14 cellular contexts compared by ENCODE assay signal in the genomic region with DNA sequence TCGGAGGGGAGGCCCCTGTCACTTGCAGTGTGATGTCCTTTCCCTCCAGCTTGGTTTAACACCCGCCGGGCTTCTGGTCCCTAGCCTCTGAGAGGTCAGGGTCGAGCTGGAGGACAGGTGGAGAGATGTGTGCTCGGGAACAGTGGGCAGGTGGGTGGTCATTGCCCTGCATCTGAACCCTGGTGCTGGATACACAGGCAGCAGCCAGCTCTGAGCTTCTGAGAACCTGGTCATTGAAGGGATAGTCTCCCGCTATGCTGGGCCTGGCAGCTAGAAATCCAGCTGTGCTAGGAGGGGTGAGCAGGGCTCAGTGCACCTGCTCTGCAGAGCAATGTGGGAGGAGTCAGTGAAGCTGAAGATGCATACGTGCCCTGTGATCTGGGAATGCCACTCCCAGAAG. TPM values are rescaled to one million over a fixed set of nuclear protein-coding genes. Genes with fewer than 3 reads are reported as not detected.
DNase-seq lines count a peak whose midpoint lies in the region; ATAC-seq and TF ChIP-seq lines count a peak whose summit lies in the region.
"Had no signal": no experiment of that assay in that cellular context is flagged by ENCODE, and none has a peak within 500 bp of the region (broad histone marks: within the 10 kb centered on the region; RNA-seq: fewer than 3 reads in every experiment).

No MANE protein-coding gene starts in this region.

- POLR2A ChIA-PET in PC-9 (lab: Charles Lee; ENCODE audit: unreplicated experiment), result no interaction called here

- H3F3A ChIP-seq in PC-9 (ENCODE audit: insufficient read depth, low read depth), result peaks cover 26% of the 10 kb centered on the region

- no peaks in the 10 kb centered on the region for H3K9me2 ChIP-seq in PC-9 (ENCODE audit: insufficient read depth)

- no peak overlapping the region for H3K4me2 ChIP-seq in PC-9

- H3K27me3 ChIP-seq in right cardiac atrium (ENCODE audit: control insufficient read depth, insufficient read depth), result no peaks in the 10 kb centered on the region
- H3K27me3 ChIP-seq in PC-9 (ENCODE audit: insufficient read depth, low read depth), result no peaks in the 10 kb centered on the region
- H3K27me3 ChIP-seq: BLaER1 had no signal

- no peak overlapping the region for H3K4me3 ChIP-seq in right cardiac atrium (ENCODE audit: low read length)
- H3K4me3 ChIP-seq in PC-9, result no peak overlapping the region
- H3K4me3 ChIP-seq: BLaER1 had no signal

- H3K9me3 ChIP-seq in right cardiac atrium (ENCODE audit: control insufficient read depth, low read length) (no peaks in the 10 kb centered on the region), PC-9 (ENCODE audit: insufficient read depth, low read depth) (no peaks in the 10 kb centered on the region)

- H3K36me3 ChIP-seq in PC-9 (ENCODE audit: low read depth), result no peaks in the 10 kb centered on the region

- ATAC-seq in right cardiac atrium (no peak), left ventricle myocardium superior (no peak)

- H2AFZ ChIP-seq in PC-9, result no peak overlapping the region

- H3K4me1 ChIP-seq in right cardiac atrium (ENCODE audit: control insufficient read depth, insufficient read depth, low read length), result peaks cover 5% of the 10 kb centered on the region
- H3K4me1 ChIP-seq in PC-9 (replicated peaks; ENCODE audit: insufficient read depth), result peaks cover 29% of the 10 kb centered on the region

- no peaks in the 10 kb centered on the region for H3K79me2 ChIP-seq in PC-9 (ENCODE audit: low read depth)

- DNase-seq in NCI-H1417 (lab: John Stamatoyannopoulos, UW) (peak in 2 of 3 experiments; percentile 6 to 10), NCI-H1417 treated with DMSO at 0.1 percent for 48 hours (lab: John Stamatoyannopoulos, UW) (no peak), right cardiac atrium (no peak), left ventricle myocardium superior (no peak), PC-9 (no peak), DMS153 (lab: John Stamatoyannopoulos, UW) (no peak)
- DNase-seq: CD8-positive, alpha-beta memory T cell; GOT3; HCEC 1CT; HFFc6 had no signal

- CTCF ChIA-PET in PC-9 (lab: Charles Lee), result no interaction called here

- intact Hi-C loops in right cardiac atrium (cut with DNase I), result no loop called here
- intact Hi-C loops in left ventricle myocardium superior (cut with micrococcal nuclease), result no loop called here
- intact Hi-C loops in PC-9 (cut with micrococcal nuclease; ENCODE audit: unreplicated experiment), result loop anchor here (10.0 kb wide), 1 partner anchor 134 kb away; the partner anchor contains the start of gene BRI3BP

- no peaks in the 10 kb centered on the region; the same call in 1 of the 2 replicates for H4K20me1 ChIP-seq in PC-9 (ENCODE audit: insufficient read depth)

- WGBS in right cardiac atrium, result 94% methylated on average over 7 of the region's 7 CpGs

- no peak for TF ChIP-seq CTCF in PC-9 (conservative IDR thresholded peaks at IDR 0.05)

- H3K27ac ChIP-seq in right cardiac atrium (ENCODE audit: low read length) (peak overlapping the region; percentile 24), cingulate gyrus (ENCODE audit: low read depth, low read length) (peak overlapping the region; percentile 79), temporal lobe (ENCODE audit: low read depth, low read length) (peak overlapping the region; percentile 82), PC-9 (no peak overlapping the region)
- H3K27ac ChIP-seq: 22Rv1, BLaER1 had no signal

- no TSS peak for BruUV-seq in PC-9 (replicated peaks; lab: Mats Ljungman, UMichigan)

RNA-seq across cellular contexts. Expression of gene TMEM132B, which starts 57.8 kb away (rescaled TPM):
- total RNA-seq in right cardiac atrium (10 to 100 TPM in 3 of 4 donors, 1 to 10 TPM in 1; 8.5 to 14.3 (median 11.8) TPM), left ventricle myocardium superior (4.2 TPM), temporal lobe (58.0 TPM), PC-9 (2021) (not detected in 2 replicates)
- 1.4 TPM for polyA plus RNA-seq in right cardiac atrium
- total RNA-seq: CD8-positive, alpha-beta memory T cell had no signal
- polyA plus RNA-seq: CD8-positive, alpha-beta memory T cell had no signal

Comparison
In these comparisons a context has a peak if more than half of its experiments do, and no peak if none do; other contexts are left out.
1. DNase-seq: peak in NCI-H1417 (2 of 3); none in NCI-H1417 treated with DMSO at 0.1 percent for 48 hours (single experiment), right cardiac atrium (0 of 3), left ventricle myocardium superior (single experiment), PC-9 (0 of 2) and DMS153 (single experiment).